Comparison of ENCODE assay signal across 14 cellular contexts in genomic region chr4:76513517-76513916, GRCh38.
DNase-seq lines count a peak whose midpoint lies in the region; ATAC-seq and TF ChIP-seq lines count a peak whose summit lies in the region.
"Had no signal": no experiment of that assay in that cellular context is flagged by ENCODE, and none has a peak within 500 bp of the region (broad histone marks: within the 10 kb centered on the region; RNA-seq: fewer than 3 reads in every experiment).

No MANE protein-coding gene starts in this region.

- H3K27ac Mint-ChIP-seq in WTC11: peak overlapping the region; percentile 71; the same call in 1 of the 2 replicates
- H3K27ac Mint-ChIP-seq: CD8-positive, alpha-beta T cell had no signal

- peaks cover 9% of the 10 kb centered on the region for H3K36me3 Mint-ChIP-seq in WTC11
- H3K36me3 Mint-ChIP-seq: CD8-positive, alpha-beta T cell had no signal

- H3K4me3 Mint-ChIP-seq in WTC11: no peak overlapping the region
- H3K4me3 Mint-ChIP-seq: CD8-positive, alpha-beta T cell had no signal

- TF ChIP-seq CTCF in WTC11 (IDR thresholded peaks at IDR 0.05): no peak

- peak; percentile 54 for DNase-seq in HT-29 (ENCODE audit: low spot score)
- no peak for DNase-seq in WTC11 (ENCODE audit: low spot score)
- DNase-seq in renal cortical epithelial cell (ENCODE audit: low read depth): peak; percentile 21
- DNase-seq in retina: no peak
- no peak for DNase-seq in islet precursor cell
- DNase-seq: ACHN; C1 segment of cervical spinal cord; CD8-positive, alpha-beta T cell; COR-L47; DND-41; GDM1 had no signal

- no peak overlapping the region for H3K9ac ChIP-seq in BLaER1

- H3K27me3 ChIP-seq in BLaER1: no peaks in the 10 kb centered on the region

- peaks cover 10% of the 10 kb centered on the region; the same call in 1 of the 2 replicates for H3K9me3 Mint-ChIP-seq in WTC11
- H3K9me3 Mint-ChIP-seq: CD8-positive, alpha-beta T cell had no signal

- no peaks in the 10 kb centered on the region for H4K20me1 ChIP-seq in BLaER1

- no peak overlapping the region for H3K4me3 ChIP-seq in BLaER1
- H3K4me3 ChIP-seq: HAP-1 had no signal

- H3K4me1 ChIP-seq in BLaER1: peaks cover 46% of the 10 kb centered on the region
- H3K4me1 ChIP-seq: HAP-1 had no signal

- no peaks in the 10 kb centered on the region for H3K36me3 ChIP-seq in BLaER1
- H3K36me3 ChIP-seq: HAP-1 had no signal

- peaks cover 17% of the 10 kb centered on the region for H3K9me3 ChIP-seq in BLaER1
- H3K9me3 ChIP-seq: HAP-1 had no signal

- CTCF ChIA-PET in WTC11 (lab: Charles Lee): interaction anchor here (1.0 kb wide), 1 partner anchor 43 kb away, joined by 3 read pairs; no protein-coding TSS in a partner anchor

- no peaks in the 10 kb centered on the region for H3K27me3 Mint-ChIP-seq in WTC11 (ENCODE audit: low read depth)

- peaks cover 24% of the 10 kb centered on the region for H3K4me1 Mint-ChIP-seq in WTC11

- H3K27ac ChIP-seq in BLaER1: no peak overlapping the region

- ATAC-seq in WTC11 (no peak), HG03432 (IDR thresholded peaks at IDR 0.05; ENCODE audit: unreplicated experiment) (no peak)
- ATAC-seq: CD8-positive, alpha-beta T cell had no signal

- H3K4me2 ChIP-seq in BLaER1: peak overlapping the region; percentile 65; the same call in 1 of the 2 replicates

- POLR2A ChIA-PET in WTC11 (lab: Charles Lee): no interaction called here

TF ChIP-seq in WTC11, 78 proteins besides CTCF, POLR2A, EP300 and RAD21:
- TF ChIP-seq MLX (CRISPR knock-in tag; IDR thresholded peaks at IDR 0.05) (no peak), SMAD3 (CRISPR knock-in tag; IDR thresholded peaks at IDR 0.05; ENCODE audit: borderline replicate concordance) (no peak), ESRRA (CRISPR knock-in tag; IDR thresholded peaks at IDR 0.05; ENCODE audit: borderline replicate concordance) (no peak), NFATC4 (CRISPR knock-in tag; IDR thresholded peaks at IDR 0.05) (no peak), ZBTB21 (CRISPR knock-in tag; IDR thresholded peaks at IDR 0.05; ENCODE audit: borderline replicate concordance) (no peak), KAT7 (CRISPR knock-in tag; IDR thresholded peaks at IDR 0.05; ENCODE audit: borderline replicate concordance) (no peak), ZNF396 (CRISPR knock-in tag; IDR thresholded peaks at IDR 0.05; ENCODE audit: borderline replicate concordance) (no peak), JAZF1 (CRISPR knock-in tag; IDR thresholded peaks at IDR 0.05) (no peak), ETV6 (CRISPR knock-in tag; IDR thresholded peaks at IDR 0.05) (no peak), GTF2I (CRISPR knock-in tag; conservative IDR thresholded peaks at IDR 0.05) (no peak), FOXK1 (CRISPR knock-in tag; IDR thresholded peaks at IDR 0.05) (no peak), ZNF263 (CRISPR knock-in tag; IDR thresholded peaks at IDR 0.05; ENCODE audit: low read depth) (no peak), ZNF138 (CRISPR knock-in tag; conservative IDR thresholded peaks at IDR 0.05) (no peak)
- TF ChIP-seq, protein P1, sequence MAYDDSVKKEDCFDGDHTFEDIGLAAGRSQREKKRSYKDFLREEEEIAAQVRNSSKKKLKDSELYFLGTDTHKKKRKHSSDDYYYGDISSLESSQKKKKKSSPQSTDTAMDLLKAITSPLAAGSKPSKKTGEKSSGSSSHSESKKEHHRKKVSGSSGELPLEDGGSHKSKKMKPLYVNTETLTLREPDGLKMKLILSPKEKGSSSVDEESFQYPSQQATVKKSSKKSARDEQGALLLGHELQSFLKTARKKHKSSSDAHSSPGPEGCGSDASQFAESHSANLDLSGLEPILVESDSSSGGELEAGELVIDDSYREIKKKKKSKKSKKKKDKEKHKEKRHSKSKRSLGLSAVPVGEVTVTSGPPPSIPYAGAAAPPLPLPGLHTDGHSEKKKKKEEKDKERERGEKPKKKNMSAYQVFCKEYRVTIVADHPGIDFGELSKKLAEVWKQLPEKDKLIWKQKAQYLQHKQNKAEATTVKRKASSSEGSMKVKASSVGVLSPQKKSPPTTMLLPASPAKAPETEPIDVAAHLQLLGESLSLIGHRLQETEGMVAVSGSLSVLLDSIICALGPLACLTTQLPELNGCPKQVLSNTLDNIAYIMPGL (CRISPR knock-in tag; IDR thresholded peaks at IDR 0.05): no peak
- TF ChIP-seq, protein P2, sequence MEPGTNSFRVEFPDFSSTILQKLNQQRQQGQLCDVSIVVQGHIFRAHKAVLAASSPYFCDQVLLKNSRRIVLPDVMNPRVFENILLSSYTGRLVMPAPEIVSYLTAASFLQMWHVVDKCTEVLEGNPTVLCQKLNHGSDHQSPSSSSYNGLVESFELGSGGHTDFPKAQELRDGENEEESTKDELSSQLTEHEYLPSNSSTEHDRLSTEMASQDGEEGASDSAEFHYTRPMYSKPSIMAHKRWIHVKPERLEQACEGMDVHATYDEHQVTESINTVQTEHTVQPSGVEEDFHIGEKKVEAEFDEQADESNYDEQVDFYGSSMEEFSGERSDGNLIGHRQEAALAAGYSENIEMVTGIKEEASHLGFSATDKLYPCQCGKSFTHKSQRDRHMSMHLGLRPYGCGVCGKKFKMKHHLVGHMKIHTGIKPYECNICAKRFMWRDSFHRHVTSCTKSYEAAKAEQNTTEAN (CRISPR knock-in tag; IDR thresholded peaks at IDR 0.05): no peak
TF ChIP-seq in WTC11: peak in this region for 0.

Comparison
In these comparisons a context has a peak if more than half of its experiments do, and no peak if none do; other contexts are left out.
1. DNase-seq: peak in HT-29 (single experiment) and renal cortical epithelial cell (single experiment); none in WTC11 (single experiment), retina (single experiment) and islet precursor cell (single experiment).